ENCODE assay signal across 2 cellular contexts in the genomic region with DNA sequence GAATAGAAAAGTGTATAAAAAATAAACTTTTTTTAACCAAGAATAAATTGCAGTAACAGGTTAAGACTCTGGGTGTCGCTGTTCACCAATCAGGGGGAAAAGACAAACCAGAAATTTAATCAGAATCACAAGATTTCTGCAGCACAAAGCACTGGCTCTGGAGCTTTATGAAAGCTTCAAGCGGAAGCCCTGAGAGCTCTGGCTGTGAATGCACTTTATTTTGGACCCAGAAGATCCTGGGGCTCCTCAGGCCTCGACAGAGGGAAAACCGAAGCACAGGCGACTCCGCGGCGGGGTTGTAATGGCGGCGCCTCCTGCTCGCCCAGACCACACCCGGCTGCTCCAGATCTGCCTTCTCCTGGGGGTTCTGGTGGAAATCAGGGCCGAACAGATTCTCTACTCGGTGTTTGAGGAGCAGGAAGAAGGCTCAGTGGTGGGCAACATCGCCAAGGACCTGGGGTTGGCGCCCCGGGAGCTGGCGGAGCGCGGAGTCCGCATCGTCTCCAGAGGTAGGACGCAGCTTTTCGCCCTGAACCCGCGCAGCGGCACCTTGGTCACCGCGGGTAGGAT.
A peak's percentile ranks its signal among the peaks of the same experiment; 100 is the strongest.
TF ChIP-seq lines count a peak whose summit lies in the region.

A gene (plus strand): TSS at position 122 of the 570 bp plus-strand sequence. CDS start 87 bp downstream, at position 209.

TF ChIP-seq in HCT116, 20 proteins besides CTCF, POLR2A, EP300 and RAD21:
- TF ChIP-seq CBX3 (IDR thresholded peaks at IDR 0.05; ENCODE audit: low read depth): no peak
- no peak for TF ChIP-seq CEBPB (IDR thresholded peaks at IDR 0.05; ENCODE audit: low read depth)
- TF ChIP-seq, protein P1, sequence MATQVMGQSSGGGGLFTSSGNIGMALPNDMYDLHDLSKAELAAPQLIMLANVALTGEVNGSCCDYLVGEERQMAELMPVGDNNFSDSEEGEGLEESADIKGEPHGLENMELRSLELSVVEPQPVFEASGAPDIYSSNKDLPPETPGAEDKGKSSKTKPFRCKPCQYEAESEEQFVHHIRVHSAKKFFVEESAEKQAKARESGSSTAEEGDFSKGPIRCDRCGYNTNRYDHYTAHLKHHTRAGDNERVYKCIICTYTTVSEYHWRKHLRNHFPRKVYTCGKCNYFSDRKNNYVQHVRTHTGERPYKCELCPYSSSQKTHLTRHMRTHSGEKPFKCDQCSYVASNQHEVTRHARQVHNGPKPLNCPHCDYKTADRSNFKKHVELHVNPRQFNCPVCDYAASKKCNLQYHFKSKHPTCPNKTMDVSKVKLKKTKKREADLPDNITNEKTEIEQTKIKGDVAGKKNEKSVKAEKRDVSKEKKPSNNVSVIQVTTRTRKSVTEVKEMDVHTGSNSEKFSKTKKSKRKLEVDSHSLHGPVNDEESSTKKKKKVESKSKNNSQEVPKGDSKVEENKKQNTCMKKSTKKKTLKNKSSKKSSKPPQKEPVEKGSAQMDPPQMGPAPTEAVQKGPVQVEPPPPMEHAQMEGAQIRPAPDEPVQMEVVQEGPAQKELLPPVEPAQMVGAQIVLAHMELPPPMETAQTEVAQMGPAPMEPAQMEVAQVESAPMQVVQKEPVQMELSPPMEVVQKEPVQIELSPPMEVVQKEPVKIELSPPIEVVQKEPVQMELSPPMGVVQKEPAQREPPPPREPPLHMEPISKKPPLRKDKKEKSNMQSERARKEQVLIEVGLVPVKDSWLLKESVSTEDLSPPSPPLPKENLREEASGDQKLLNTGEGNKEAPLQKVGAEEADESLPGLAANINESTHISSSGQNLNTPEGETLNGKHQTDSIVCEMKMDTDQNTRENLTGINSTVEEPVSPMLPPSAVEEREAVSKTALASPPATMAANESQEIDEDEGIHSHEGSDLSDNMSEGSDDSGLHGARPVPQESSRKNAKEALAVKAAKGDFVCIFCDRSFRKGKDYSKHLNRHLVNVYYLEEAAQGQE (IDR thresholded peaks at IDR 0.05; ENCODE audit: low read depth): no peak
- no peak for TF ChIP-seq FOSL1 (IDR thresholded peaks at IDR 0.05; ENCODE audit: low read depth)
- TF ChIP-seq, protein P2, sequence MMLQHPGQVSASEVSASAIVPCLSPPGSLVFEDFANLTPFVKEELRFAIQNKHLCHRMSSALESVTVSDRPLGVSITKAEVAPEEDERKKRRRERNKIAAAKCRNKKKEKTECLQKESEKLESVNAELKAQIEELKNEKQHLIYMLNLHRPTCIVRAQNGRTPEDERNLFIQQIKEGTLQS (IDR thresholded peaks at IDR 0.05): no peak
- TF ChIP-seq EZH2 (IDR thresholded peaks at IDR 0.05): no peak
- TF ChIP-seq ELF1 (IDR thresholded peaks at IDR 0.05; ENCODE audit: borderline replicate concordance, low read depth): no peak
- TF ChIP-seq, protein P3, sequence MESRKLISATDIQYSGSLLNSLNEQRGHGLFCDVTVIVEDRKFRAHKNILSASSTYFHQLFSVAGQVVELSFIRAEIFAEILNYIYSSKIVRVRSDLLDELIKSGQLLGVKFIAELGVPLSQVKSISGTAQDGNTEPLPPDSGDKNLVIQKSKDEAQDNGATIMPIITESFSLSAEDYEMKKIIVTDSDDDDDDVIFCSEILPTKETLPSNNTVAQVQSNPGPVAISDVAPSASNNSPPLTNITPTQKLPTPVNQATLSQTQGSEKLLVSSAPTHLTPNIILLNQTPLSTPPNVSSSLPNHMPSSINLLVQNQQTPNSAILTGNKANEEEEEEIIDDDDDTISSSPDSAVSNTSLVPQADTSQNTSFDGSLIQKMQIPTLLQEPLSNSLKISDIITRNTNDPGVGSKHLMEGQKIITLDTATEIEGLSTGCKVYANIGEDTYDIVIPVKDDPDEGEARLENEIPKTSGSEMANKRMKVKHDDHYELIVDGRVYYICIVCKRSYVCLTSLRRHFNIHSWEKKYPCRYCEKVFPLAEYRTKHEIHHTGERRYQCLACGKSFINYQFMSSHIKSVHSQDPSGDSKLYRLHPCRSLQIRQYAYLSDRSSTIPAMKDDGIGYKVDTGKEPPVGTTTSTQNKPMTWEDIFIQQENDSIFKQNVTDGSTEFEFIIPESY (IDR thresholded peaks at IDR 0.05; ENCODE audit: extremely low read depth, insufficient replicate concordance, low read length): no peak
- no peak for TF ChIP-seq ZFX (IDR thresholded peaks at IDR 0.05)
- no peak for TF ChIP-seq ZNF274 (IDR thresholded peaks at IDR 0.05; ENCODE audit: low read depth, low read length)
- no peak for TF ChIP-seq JUND (IDR thresholded peaks at IDR 0.05)
- no peak for TF ChIP-seq EZH2phosphoT487 (IDR thresholded peaks at IDR 0.05; ENCODE audit: borderline replicate concordance)
- TF ChIP-seq, protein P4, sequence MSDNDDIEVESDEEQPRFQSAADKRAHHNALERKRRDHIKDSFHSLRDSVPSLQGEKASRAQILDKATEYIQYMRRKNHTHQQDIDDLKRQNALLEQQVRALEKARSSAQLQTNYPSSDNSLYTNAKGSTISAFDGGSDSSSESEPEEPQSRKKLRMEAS (IDR thresholded peaks at IDR 0.05): no peak
- no peak for TF ChIP-seq SIN3A (IDR thresholded peaks at IDR 0.05; ENCODE audit: low read depth)
- TF ChIP-seq POLR2AphosphoS5 (IDR thresholded peaks at IDR 0.05; ENCODE audit: low read depth, low read length): no peak
- no peak for TF ChIP-seq YY1 (IDR thresholded peaks at IDR 0.05; ENCODE audit: extremely low read depth, insufficient replicate concordance, low read depth, low read length)
- TF ChIP-seq SRF (IDR thresholded peaks at IDR 0.05; ENCODE audit: low read depth): no peak
- TF ChIP-seq TCF7L2 (IDR thresholded peaks at IDR 0.05; ENCODE audit: borderline replicate concordance, extremely low read depth, insufficient read depth, insufficient read length): no peak

TF ChIP-seq in K562, 482 proteins besides CTCF, POLR2A, EP300 and RAD21 (continues in another document):
- TF ChIP-seq JUNB (CRISPR knock-in tag; conservative IDR thresholded peaks at IDR 0.05) (no peak), NONO (IDR thresholded peaks at IDR 0.05; ENCODE audit: low read depth in 2 of 2, low read length in 1 of 2) (no peak), GABPA (tag; conservative IDR thresholded peaks at IDR 0.05; ENCODE audit: low read depth) (no peak), L3MBTL2 (IDR thresholded peaks at IDR 0.05) (peak; percentile 62; the same call in 1 of the 2 replicates), ZFP36 (IDR thresholded peaks at IDR 0.05; ENCODE audit: low read depth, low read length, partially characterized antibody) (no peak), YY1 (IDR thresholded peaks at IDR 0.05; ENCODE audit: borderline replicate concordance in 1 of 3, control insufficient read depth in 1 of 3, extremely low read depth in 1 of 3, insufficient read depth in 3 of 3, insufficient read length in 1 of 3, insufficient replicate concordance in 2 of 3, low read depth in 1 of 3, low read length in 2 of 3) (peak in 2 of 3 experiments; percentile 20 to 64), FOXM1 (IDR thresholded peaks at IDR 0.05; ENCODE audit: low read depth) (no peak), FOXM1 (CRISPR knock-in tag; IDR thresholded peaks at IDR 0.05; ENCODE audit: low read depth) (no peak), EHMT2 (IDR thresholded peaks at IDR 0.05) (no peak), ZNF146 (CRISPR knock-in tag; IDR thresholded peaks at IDR 0.05; ENCODE audit: unreplicated experiment) (no peak), RBM25 (IDR thresholded peaks at IDR 0.05; ENCODE audit: low read depth, low read length, severe bottlenecking) (no peak), MED1 (CRISPR knock-in tag; IDR thresholded peaks at IDR 0.05; ENCODE audit: borderline replicate concordance) (no peak), CHD2 (IDR thresholded peaks at IDR 0.05; ENCODE audit: low read depth, low read length) (no peak), CREM (IDR thresholded peaks at IDR 0.05; ENCODE audit: low read depth) (no peak), SMARCC2 (IDR thresholded peaks at IDR 0.05; ENCODE audit: low read depth) (no peak)
- TF ChIP-seq, protein P5, sequence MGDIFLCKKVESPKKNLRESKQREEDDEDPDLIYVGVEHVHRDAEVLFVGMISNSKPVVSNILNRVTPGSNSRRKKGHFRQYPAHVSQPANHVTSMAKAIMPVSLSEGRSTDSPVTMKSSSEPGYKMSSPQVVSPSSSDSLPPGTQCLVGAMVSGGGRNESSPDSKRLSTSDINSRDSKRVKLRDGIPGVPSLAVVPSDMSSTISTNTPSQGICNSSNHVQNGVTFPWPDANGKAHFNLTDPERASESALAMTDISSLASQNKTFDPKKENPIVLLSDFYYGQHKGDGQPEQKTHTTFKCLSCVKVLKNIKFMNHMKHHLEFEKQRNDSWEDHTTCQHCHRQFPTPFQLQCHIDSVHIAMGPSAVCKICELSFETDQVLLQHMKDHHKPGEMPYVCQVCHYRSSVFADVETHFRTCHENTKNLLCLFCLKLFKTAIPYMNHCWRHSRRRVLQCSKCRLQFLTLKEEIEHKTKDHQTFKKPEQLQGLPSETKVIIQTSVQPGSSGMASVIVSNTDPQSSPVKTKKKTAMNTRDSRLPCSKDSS (IDR thresholded peaks at IDR 0.05; ENCODE audit: low read depth, partially characterized antibody): no peak
- TF ChIP-seq, protein P4 (CRISPR knock-in tag; IDR thresholded peaks at IDR 0.05): no peak
- TF ChIP-seq, protein P6, sequence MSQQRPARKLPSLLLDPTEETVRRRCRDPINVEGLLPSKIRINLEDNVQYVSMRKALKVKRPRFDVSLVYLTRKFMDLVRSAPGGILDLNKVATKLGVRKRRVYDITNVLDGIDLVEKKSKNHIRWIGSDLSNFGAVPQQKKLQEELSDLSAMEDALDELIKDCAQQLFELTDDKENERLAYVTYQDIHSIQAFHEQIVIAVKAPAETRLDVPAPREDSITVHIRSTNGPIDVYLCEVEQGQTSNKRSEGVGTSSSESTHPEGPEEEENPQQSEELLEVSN (IDR thresholded peaks at IDR 0.05; ENCODE audit: borderline replicate concordance in 1 of 2, extremely low read depth in 1 of 2, insufficient read depth in 1 of 2, insufficient read length in 1 of 2, low read depth in 1 of 2, low read length in 1 of 2, poor library complexity in 1 of 2, severe bottlenecking in 1 of 2): peak in 1 of 2 experiments; percentile 19
- TF ChIP-seq, protein P7, sequence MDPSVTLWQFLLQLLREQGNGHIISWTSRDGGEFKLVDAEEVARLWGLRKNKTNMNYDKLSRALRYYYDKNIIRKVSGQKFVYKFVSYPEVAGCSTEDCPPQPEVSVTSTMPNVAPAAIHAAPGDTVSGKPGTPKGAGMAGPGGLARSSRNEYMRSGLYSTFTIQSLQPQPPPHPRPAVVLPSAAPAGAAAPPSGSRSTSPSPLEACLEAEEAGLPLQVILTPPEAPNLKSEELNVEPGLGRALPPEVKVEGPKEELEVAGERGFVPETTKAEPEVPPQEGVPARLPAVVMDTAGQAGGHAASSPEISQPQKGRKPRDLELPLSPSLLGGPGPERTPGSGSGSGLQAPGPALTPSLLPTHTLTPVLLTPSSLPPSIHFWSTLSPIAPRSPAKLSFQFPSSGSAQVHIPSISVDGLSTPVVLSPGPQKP (CRISPR knock-in tag; IDR thresholded peaks at IDR 0.05): no peak
